20 cellular contexts compared by ENCODE assay signal in the genomic region with DNA sequence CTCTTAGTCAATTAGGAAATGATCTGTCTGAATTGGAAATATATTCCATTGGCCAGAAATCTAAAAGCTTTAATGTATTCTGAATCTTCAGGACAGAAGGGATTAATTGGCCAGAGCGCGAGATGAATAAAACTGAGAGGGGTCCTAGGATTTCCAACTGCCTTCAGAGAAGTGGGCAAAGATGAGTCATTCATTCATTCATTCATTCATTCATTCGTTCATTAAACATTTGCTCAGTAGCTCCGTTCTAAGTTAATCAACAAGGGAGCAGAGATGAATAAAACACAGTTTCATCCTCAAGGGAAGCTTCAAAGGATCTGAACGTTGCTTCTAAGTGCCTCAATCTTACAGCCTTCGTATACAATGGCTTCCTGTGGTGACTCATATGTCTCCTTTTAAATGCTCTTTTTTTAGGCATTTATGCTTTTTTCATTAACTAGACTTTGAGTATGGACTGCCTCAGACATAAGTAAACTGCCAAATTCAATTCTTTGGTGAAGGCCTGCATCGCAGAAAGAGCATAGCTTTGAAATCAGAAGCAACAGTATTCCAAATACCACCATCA.
A peak's percentile ranks its signal among the peaks of the same experiment; 100 is the strongest.
DNase-seq lines count a peak whose midpoint lies in the region; FAIRE-seq and TF ChIP-seq lines count a peak whose summit lies in the region.
"Had no signal": no experiment of that assay in that cellular context is flagged by ENCODE, and none has a peak within 500 bp of the region (broad histone marks: within the 10 kb centered on the region; RNA-seq: fewer than 3 reads in every experiment).

No MANE protein-coding gene starts in this region.

- POLR2A ChIA-PET in A673 (lab: Charles Lee; ENCODE audit: low non-redundant PET): no interaction called here

- H2AFZ ChIP-seq in astrocyte (ENCODE audit: low read depth, low read length): peak overlapping the region; percentile 3

- H3K36me3 ChIP-seq in A673 (ENCODE audit: insufficient read depth, low read length, poor library complexity, severe bottlenecking): no peaks in the 10 kb centered on the region
- no peaks in the 10 kb centered on the region for H3K36me3 ChIP-seq in astrocyte (ENCODE audit: insufficient read depth, low read length)
- H3K36me3 ChIP-seq in tibial artery: no peaks in the 10 kb centered on the region

- no peaks in the 10 kb centered on the region for H3K27me3 ChIP-seq in A673 (replicated peaks; ENCODE audit: insufficient read depth, low read depth, low read length, poor library complexity)
- no peaks in the 10 kb centered on the region for H3K27me3 ChIP-seq in astrocyte (ENCODE audit: insufficient read depth, low read length)
- no peaks in the 10 kb centered on the region for H3K27me3 ChIP-seq in tibial artery

- peaks cover 31% of the 10 kb centered on the region for H3K4me1 ChIP-seq in A673 (ENCODE audit: insufficient read depth, low read length, poor library complexity, severe bottlenecking)
- peaks cover 14% of the 10 kb centered on the region for H3K4me1 ChIP-seq in astrocyte (ENCODE audit: insufficient read depth, low read length)
- no peaks in the 10 kb centered on the region for H3K4me1 ChIP-seq in tibial artery

- H3K9me3 Mint-ChIP-seq in astrocyte (ENCODE audit: unreplicated experiment): no peaks in the 10 kb centered on the region
- H3K9me3 Mint-ChIP-seq: CD4-positive, alpha-beta memory T cell; H9; IgD-negative memory B cell had no signal

- no TSS peak for BruUV-seq in A673 (replicated peaks; lab: Mats Ljungman, UMichigan)

- H3K4me1 Mint-ChIP-seq in astrocyte (ENCODE audit: low read depth, unreplicated experiment): peaks cover 26% of the 10 kb centered on the region
- H3K4me1 Mint-ChIP-seq: H9 had no signal

- peak overlapping the region; percentile 26 for H3K4me2 ChIP-seq in astrocyte (ENCODE audit: low read length)

- no peak for FAIRE-seq in astrocyte (lab: Jason Lieb, UNC)
- FAIRE-seq: A204.1, HTR-8/SVneo had no signal

- CTCF ChIA-PET in A673 (lab: Charles Lee): interaction anchor here (1.1 kb wide), 1 partner anchor 956 kb away, joined by 3 read pairs; no protein-coding TSS in a partner anchor

- H3K27ac Mint-ChIP-seq in astrocyte (ENCODE audit: unreplicated experiment): peak overlapping the region; percentile 54
- H3K27ac Mint-ChIP-seq: CD4-positive, alpha-beta memory T cell; H9; IgD-negative memory B cell had no signal

- H3K36me3 Mint-ChIP-seq in astrocyte (ENCODE audit: low read depth, unreplicated experiment): no peaks in the 10 kb centered on the region
- H3K36me3 Mint-ChIP-seq: CD4-positive, alpha-beta memory T cell; IgD-negative memory B cell had no signal

- TF ChIP-seq CTCF in A673 (conservative IDR thresholded peaks at IDR 0.05; ENCODE audit: low read depth, low read length) (no peak), astrocyte (IDR thresholded peaks at IDR 0.05; ENCODE audit: insufficient read depth, low read depth, low read length) (no peak), fibroblast of pulmonary artery (IDR thresholded peaks at IDR 0.05; ENCODE audit: low read length, missing control alignments) (no peak), tibial artery (IDR thresholded peaks at IDR 0.05) (no peak)

- DNase-seq in A673 (ENCODE audit: low spot score) (peak; percentile 70), ELR (ENCODE audit: low read depth) (peak; percentile 42), astrocyte (ENCODE audit: low read depth) (no peak), fibroblast of pulmonary artery (ENCODE audit: low read depth) (peak; percentile 37), NCI-H146 treated with DMSO at 0.1 percent for 48 hours (lab: John Stamatoyannopoulos, UW; ENCODE audit: unreplicated experiment) (no peak), tibial artery (no peak), germinal center (ENCODE audit: low spot score) (no peak), NCI-H1436 treated with DMSO at 0.1 percent for 48 hours (lab: John Stamatoyannopoulos, UW) (no peak)
- DNase-seq: CD4-positive, alpha-beta memory T cell; H9; Karpas-422; NCI-H1417; NCI-H187 treated with DMSO at 0.1 percent for 48 hours; NCI-H2107; NCI-H446 treated with DMSO at 0.1 percent for 48 hours; NCI-H526 treated with DMSO at 0.1 percent for 48 hours; SW 1271 had no signal

- no peak overlapping the region for H3K27ac ChIP-seq in A673 (ENCODE audit: low read depth, low read length, poor library complexity, severe bottlenecking)
- no peak overlapping the region for H3K27ac ChIP-seq in astrocyte (ENCODE audit: low read depth, low read length)
- no peak overlapping the region for H3K27ac ChIP-seq in tibial artery

- intact Hi-C loops in A673 (cut with micrococcal nuclease; ENCODE audit: unreplicated experiment) (no loop called here), tibial artery (cut with DNase I; ENCODE audit: low total_unique reads) (no loop called here)

- H3K27me3 Mint-ChIP-seq in astrocyte (ENCODE audit: low read depth, unreplicated experiment): no peaks in the 10 kb centered on the region

- H3K4me3 ChIP-seq in A673 (ENCODE audit: low read depth, low read length, poor library complexity, severe bottlenecking) (no peak overlapping the region), astrocyte (ENCODE audit: insufficient read depth, low read depth, low read length) (no peak overlapping the region), fibroblast of pulmonary artery (replicated peaks; ENCODE audit: low read depth, low read length) (no peak overlapping the region), tibial artery (no peak overlapping the region)

- H3K79me2 ChIP-seq in astrocyte (ENCODE audit: insufficient read depth, low read length): no peaks in the 10 kb centered on the region

- H3K4me3 Mint-ChIP-seq in astrocyte (ENCODE audit: unreplicated experiment): no peak overlapping the region
- H3K4me3 Mint-ChIP-seq: CD4-positive, alpha-beta memory T cell; H9; IgD-negative memory B cell had no signal

- H3K9ac ChIP-seq in astrocyte (ENCODE audit: low read length): no peak overlapping the region

- H4K20me1 ChIP-seq in astrocyte (ENCODE audit: insufficient read depth, low read length): no peaks in the 10 kb centered on the region

- no peaks in the 10 kb centered on the region for H3K9me3 ChIP-seq in A673 (ENCODE audit: low read depth, low read length, poor library complexity, severe bottlenecking)
- no peaks in the 10 kb centered on the region for H3K9me3 ChIP-seq in astrocyte (ENCODE audit: insufficient read depth, low read depth, low read length)
- H3K9me3 ChIP-seq in tibial artery: no peaks in the 10 kb centered on the region

Comparison
In these comparisons a context has a peak if more than half of its experiments do, and no peak if none do; other contexts are left out.
1. DNase-seq: peak in A673 (single experiment), ELR (single experiment) and fibroblast of pulmonary artery (single experiment); none in astrocyte (single experiment), NCI-H146 treated with DMSO at 0.1 percent for 48 hours (single experiment), tibial artery (0 of 2), germinal center (single experiment) and NCI-H1436 treated with DMSO at 0.1 percent for 48 hours (single experiment).